ENCODE assay signal across 1 cellular context in genomic region chr2:180056367-180057118, GRCh38.
TF ChIP-seq lines count a peak whose summit lies in the region.

No MANE protein-coding gene starts in this region.

TF ChIP-seq in H1, 55 proteins besides CTCF, POLR2A, EP300 and RAD21:
- 0 out of 2 replicates have a peak, but pooled peaks have one; percentile 26 for TF ChIP-seq CHD2 (IDR thresholded peaks at IDR 0.05; ENCODE audit: low read length)
- no peak for TF ChIP-seq SIRT6 (IDR thresholded peaks at IDR 0.05; ENCODE audit: low read length)
- TF ChIP-seq POU5F1 (IDR thresholded peaks at IDR 0.05; ENCODE audit: low read depth, low read length), result no peak
- TF ChIP-seq MAX (IDR thresholded peaks at IDR 0.05), result no peak
- TF ChIP-seq RFX5 (IDR thresholded peaks at IDR 0.05; ENCODE audit: borderline replicate concordance, low read depth, low read length), result no peak
- TF ChIP-seq TAF7 (optimal IDR thresholded peaks at IDR 0.05; ENCODE audit: borderline replicate concordance, low read depth, low read length), result peak; percentile 50
- TF ChIP-seq HDAC6 (IDR thresholded peaks at IDR 0.05; ENCODE audit: low read depth, low read length), result no peak
- TF ChIP-seq GTF2F1 (IDR thresholded peaks at IDR 0.05; ENCODE audit: borderline replicate concordance, low read depth, low read length), result no peak
- TF ChIP-seq SIX5 (IDR thresholded peaks at IDR 0.05; ENCODE audit: low read depth, low read length), result no peak
- TF ChIP-seq CHD7 (IDR thresholded peaks at IDR 0.05; ENCODE audit: insufficient replicate concordance, low read length), result peak; percentile 69
- TF ChIP-seq CHD1 (IDR thresholded peaks at IDR 0.05; ENCODE audit: low read depth, low read length), result no peak
- no peak for TF ChIP-seq GABPA (IDR thresholded peaks at IDR 0.05; ENCODE audit: borderline replicate concordance, insufficient read depth, low read length)
- TF ChIP-seq TEAD4 (IDR thresholded peaks at IDR 0.05; ENCODE audit: low read depth, low read length), result peak; percentile 94
- TF ChIP-seq KDM5A (IDR thresholded peaks at IDR 0.05; ENCODE audit: low read length), result no peak
- TF ChIP-seq BACH1 (IDR thresholded peaks at IDR 0.05; ENCODE audit: low read length), result no peak
- no peak for TF ChIP-seq TBP (IDR thresholded peaks at IDR 0.05; ENCODE audit: low read depth, low read length)
- TF ChIP-seq HDAC2 (IDR thresholded peaks at IDR 0.05; ENCODE audit: borderline replicate concordance in 1 of 2, low read depth in 2 of 2, low read length in 2 of 2), result peak in 1 of 2 experiments; percentile 81; a peak in 2 of 4 replicates
- TF ChIP-seq TAF1 (IDR thresholded peaks at IDR 0.05; ENCODE audit: low read depth, low read length), result peak; percentile 33; the same call in 1 of the 2 replicates
- no peak for TF ChIP-seq CBX8 (IDR thresholded peaks at IDR 0.05; ENCODE audit: borderline replicate concordance, low read depth, low read length)
- no peak for TF ChIP-seq BCL11A (IDR thresholded peaks at IDR 0.05; ENCODE audit: low read depth in 2 of 2, low read length in 2 of 2)
- TF ChIP-seq CTBP2 (IDR thresholded peaks at IDR 0.05; ENCODE audit: borderline replicate concordance, insufficient read depth, insufficient read length, low read length), result peak; percentile 46
- 0 out of 2 replicates have a peak, but pooled peaks have one; percentile 52 for TF ChIP-seq SP4 (IDR thresholded peaks at IDR 0.05; ENCODE audit: low read length)
- no peak for TF ChIP-seq USF2 (IDR thresholded peaks at IDR 0.05; ENCODE audit: low read length)
- no peak for TF ChIP-seq POLR2AphosphoS5 (IDR thresholded peaks at IDR 0.05; ENCODE audit: low read depth, low read length)
- TF ChIP-seq SRF (IDR thresholded peaks at IDR 0.05; ENCODE audit: low read depth, low read length), result no peak
- no peak for TF ChIP-seq KDM1A (IDR thresholded peaks at IDR 0.05; ENCODE audit: borderline replicate concordance, low read length)
- 0 out of 2 replicates have a peak, but pooled peaks have one; percentile 18 for TF ChIP-seq ATF2 (IDR thresholded peaks at IDR 0.05; ENCODE audit: low read length)
- 0 out of 2 replicates have a peak, but pooled peaks have one; percentile 32 for TF ChIP-seq JUND (IDR thresholded peaks at IDR 0.05; ENCODE audit: low read length)
- no peak for TF ChIP-seq SIN3A (conservative IDR thresholded peaks at IDR 0.05 in 1 of 2, IDR thresholded peaks at IDR 0.05 in 1 of 2; ENCODE audit: low read depth in 1 of 2, low read length in 2 of 2)
- no peak for TF ChIP-seq EGR1 (IDR thresholded peaks at IDR 0.05; ENCODE audit: borderline replicate concordance, low read depth, low read length)
- TF ChIP-seq RBBP5 (IDR thresholded peaks at IDR 0.05; ENCODE audit: borderline replicate concordance, low read depth, low read length), result peak; percentile 53; the same call in 1 of the 2 replicates
- TF ChIP-seq JUN (IDR thresholded peaks at IDR 0.05; ENCODE audit: low read depth, low read length), result no peak
- no peak for TF ChIP-seq RNF2 (IDR thresholded peaks at IDR 0.05; ENCODE audit: borderline replicate concordance, low read depth, low read length, missing control alignments, poor library complexity, severe bottlenecking)
- TF ChIP-seq FOSL1 (IDR thresholded peaks at IDR 0.05; ENCODE audit: insufficient read depth, low read depth, low read length), result no peak
- TF ChIP-seq KDM4A (IDR thresholded peaks at IDR 0.05; ENCODE audit: low read depth, low read length, severe bottlenecking), result no peak
- no peak for TF ChIP-seq ZNF274 (IDR thresholded peaks at IDR 0.05; ENCODE audit: borderline replicate concordance, extremely low read depth, low read length)
- no peak for TF ChIP-seq NRF1 (IDR thresholded peaks at IDR 0.05; ENCODE audit: low read depth, low read length)
- TF ChIP-seq ASH2L (IDR thresholded peaks at IDR 0.05; ENCODE audit: low read length), result peak; percentile 65
- no peak for TF ChIP-seq MAFK (IDR thresholded peaks at IDR 0.05; ENCODE audit: low read depth, low read length)
- no peak for TF ChIP-seq YY1 (IDR thresholded peaks at IDR 0.05; ENCODE audit: low read depth, low read length)
- TF ChIP-seq CBX5 (IDR thresholded peaks at IDR 0.05; ENCODE audit: low read depth, low read length), result no peak
- no peak for TF ChIP-seq SUZ12 (IDR thresholded peaks at IDR 0.05; ENCODE audit: low read length)
- no peak for TF ChIP-seq SAP30 (IDR thresholded peaks at IDR 0.05; ENCODE audit: insufficient read depth, insufficient replicate concordance, low read length)
- 0 out of 2 replicates have a peak, but pooled peaks have one; percentile 51 for TF ChIP-seq CEBPB (IDR thresholded peaks at IDR 0.05; ENCODE audit: low read depth, low read length)
- TF ChIP-seq ATF3 (IDR thresholded peaks at IDR 0.05; ENCODE audit: insufficient read depth, low read depth, low read length), result no peak
- no peak for TF ChIP-seq E2F6 (IDR thresholded peaks at IDR 0.05)
- peak; percentile 37; the same call in 1 of the 2 replicates for TF ChIP-seq SP1 (IDR thresholded peaks at IDR 0.05; ENCODE audit: low read depth, low read length)
- no peak for TF ChIP-seq RXRA (IDR thresholded peaks at IDR 0.05; ENCODE audit: insufficient read depth, low read depth, low read length)
- TF ChIP-seq NANOG (IDR thresholded peaks at IDR 0.05; ENCODE audit: insufficient read depth, low read depth, low read length, poor library complexity, severe bottlenecking), result peak; percentile 74
- TF ChIP-seq CREB1 (IDR thresholded peaks at IDR 0.05), result no peak
- no peak for TF ChIP-seq PHF8 (conservative IDR thresholded peaks at IDR 0.05; ENCODE audit: low read depth, low read length)
- 0 out of 2 replicates have a peak, but pooled peaks have one; percentile 79 for TF ChIP-seq TCF12 (IDR thresholded peaks at IDR 0.05; ENCODE audit: low read depth, low read length)
TF ChIP-seq in H1: peak in this region for 16.
